1 cellular context compared by ENCODE assay signal in genomic region chr7:52017802-52018679, GRCh38.
A peak's percentile ranks its signal among the peaks of the same experiment; 100 is the strongest.
TF ChIP-seq lines count a peak whose summit lies in the region.

No MANE protein-coding gene starts in this region.

TF ChIP-seq in HepG2, 621 proteins besides CTCF, POLR2A, EP300 and RAD21 (continued from another document and continues in another):
- TF ChIP-seq ARID5B (CRISPR knock-in tag; IDR thresholded peaks at IDR 0.05) (peak; percentile 35; the same call in 1 of the 2 replicates), ARID4A (CRISPR knock-in tag; IDR thresholded peaks at IDR 0.05; ENCODE audit: borderline replicate concordance) (no peak), ZBTB8A (CRISPR knock-in tag; IDR thresholded peaks at IDR 0.05; ENCODE audit: borderline replicate concordance, low read depth) (no peak), ZNF574 (CRISPR knock-in tag; IDR thresholded peaks at IDR 0.05) (no peak), ZNF160 (CRISPR knock-in tag; IDR thresholded peaks at IDR 0.05) (no peak), ZNF354B (CRISPR knock-in tag; IDR thresholded peaks at IDR 0.05) (no peak), ZNF138 (CRISPR knock-in tag; IDR thresholded peaks at IDR 0.05; ENCODE audit: low read depth) (no peak), DMTF1 (CRISPR knock-in tag; IDR thresholded peaks at IDR 0.05) (no peak), ARNTL (CRISPR knock-in tag; IDR thresholded peaks at IDR 0.05) (no peak), ZSCAN12 (CRISPR knock-in tag; IDR thresholded peaks at IDR 0.05) (no peak), CEBPB (IDR thresholded peaks at IDR 0.05; ENCODE audit: borderline replicate concordance, low read depth, low read length) (peak; percentile 85), ZBTB46 (CRISPR knock-in tag; IDR thresholded peaks at IDR 0.05; ENCODE audit: borderline replicate concordance) (no peak), DMAP1 (CRISPR knock-in tag; IDR thresholded peaks at IDR 0.05) (peak; percentile 40; the same call in 1 of the 2 replicates), PAF1 (CRISPR knock-in tag; IDR thresholded peaks at IDR 0.05) (no peak), ZFX (CRISPR knock-in tag; IDR thresholded peaks at IDR 0.05; ENCODE audit: low read depth) (peak; percentile 41), SIN3A (IDR thresholded peaks at IDR 0.05; ENCODE audit: borderline replicate concordance, low read depth, low read length) (no peak), CREB1 (IDR thresholded peaks at IDR 0.05) (no peak), CREB1 (CRISPR knock-in tag; IDR thresholded peaks at IDR 0.05) (0 out of 2 replicates have a peak, but pooled peaks have one; percentile 44), ZNF772 (CRISPR knock-in tag; IDR thresholded peaks at IDR 0.05) (no peak), PATZ1 (CRISPR knock-in tag; IDR thresholded peaks at IDR 0.05) (no peak), ZBTB38 (CRISPR knock-in tag; IDR thresholded peaks at IDR 0.05) (no peak), AGO1 (IDR thresholded peaks at IDR 0.05; ENCODE audit: low read depth, low read length, poor library complexity, severe bottlenecking) (no peak), LCORL (IDR thresholded peaks at IDR 0.05) (no peak), LCORL (CRISPR knock-in tag; IDR thresholded peaks at IDR 0.05) (no peak), REST (IDR thresholded peaks at IDR 0.05; ENCODE audit: borderline replicate concordance in 1 of 2, low read depth in 1 of 2, low read length in 2 of 2) (no peak), NR1H2 (CRISPR knock-in tag; IDR thresholded peaks at IDR 0.05; ENCODE audit: borderline replicate concordance, low read depth) (no peak), ZNF629 (CRISPR knock-in tag; conservative IDR thresholded peaks at IDR 0.05) (no peak), SOX13 (IDR thresholded peaks at IDR 0.05) (no peak), SOX13 (CRISPR knock-in tag; conservative IDR thresholded peaks at IDR 0.05 in 1 of 2, IDR thresholded peaks at IDR 0.05 in 1 of 2) (peak in 1 of 2 experiments; percentile 67; a peak in 2 of 4 replicates), FOXK2 (IDR thresholded peaks at IDR 0.05) (no peak), SIN3B (IDR thresholded peaks at IDR 0.05; ENCODE audit: low read length) (no peak), ZNF335 (CRISPR knock-in tag; IDR thresholded peaks at IDR 0.05) (no peak), ZNF749 (CRISPR knock-in tag; IDR thresholded peaks at IDR 0.05; ENCODE audit: borderline replicate concordance) (no peak), TRIM24 (CRISPR knock-in tag; IDR thresholded peaks at IDR 0.05) (no peak), U2AF2 (IDR thresholded peaks at IDR 0.05; ENCODE audit: low read depth, low read length) (no peak), NFKBIZ (CRISPR knock-in tag; IDR thresholded peaks at IDR 0.05) (no peak), CBX2 (IDR thresholded peaks at IDR 0.05; ENCODE audit: low read depth, low read length) (no peak), CBX2 (CRISPR knock-in tag; IDR thresholded peaks at IDR 0.05; ENCODE audit: low read depth) (no peak), ZNF614 (CRISPR knock-in tag; IDR thresholded peaks at IDR 0.05; ENCODE audit: borderline replicate concordance) (no peak)
- TF ChIP-seq, protein P1, sequence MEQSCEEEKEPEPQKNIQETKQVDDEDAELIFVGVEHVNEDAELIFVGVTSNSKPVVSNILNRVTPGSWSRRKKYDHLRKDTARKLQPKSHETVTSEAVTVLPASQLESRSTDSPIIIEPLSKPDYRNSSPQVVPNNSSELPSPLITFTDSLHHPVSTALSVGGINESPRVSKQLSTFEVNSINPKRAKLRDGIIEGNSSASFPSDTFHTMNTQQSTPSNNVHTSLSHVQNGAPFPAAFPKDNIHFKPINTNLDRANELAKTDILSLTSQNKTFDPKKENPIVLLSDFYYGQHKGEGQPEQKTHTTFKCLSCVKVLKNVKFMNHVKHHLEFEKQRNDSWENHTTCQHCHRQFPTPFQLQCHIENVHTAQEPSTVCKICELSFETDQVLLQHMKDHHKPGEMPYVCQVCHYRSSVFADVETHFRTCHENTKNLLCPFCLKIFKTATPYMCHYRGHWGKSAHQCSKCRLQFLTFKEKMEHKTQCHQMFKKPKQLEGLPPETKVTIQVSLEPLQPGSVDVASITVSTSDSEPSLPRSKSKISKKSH (CRISPR knock-in tag; IDR thresholded peaks at IDR 0.05; ENCODE audit: borderline replicate concordance), result no peak
